1 cellular context compared by ENCODE assay signal in genomic region chr15:38490231-38490630, GRCh38.
TF ChIP-seq lines count a peak whose summit lies in the region.

No MANE protein-coding gene starts in this region.

TF ChIP-seq in endothelial cell of umbilical vein, 7 proteins besides CTCF, POLR2A, EP300 and RAD21 (continued from another document):
- no peak for TF ChIP-seq MAX (IDR thresholded peaks at IDR 0.05; ENCODE audit: insufficient read depth, insufficient read length)
TF ChIP-seq in endothelial cell of umbilical vein: peak in this region for 1.
